8 cellular contexts compared by ENCODE assay signal in the genomic region with DNA sequence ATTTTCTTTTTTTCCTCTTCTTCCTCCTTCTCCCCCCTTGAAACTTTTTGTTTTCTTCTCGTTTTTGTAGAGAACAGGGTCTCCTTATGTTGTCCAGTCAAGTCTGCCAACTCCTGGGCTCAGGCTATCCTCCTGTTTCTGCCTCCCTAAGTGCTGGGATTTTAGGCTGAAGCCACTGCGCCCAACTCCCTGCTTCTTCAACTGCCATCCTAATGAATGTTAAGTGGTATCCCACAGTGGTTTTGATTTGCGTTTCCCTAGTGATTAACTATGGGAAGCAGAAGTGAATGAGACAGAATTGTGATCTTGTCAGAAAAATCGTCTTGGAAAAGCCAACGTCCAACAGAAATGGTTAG. TPM values are rescaled to one million over a fixed set of nuclear protein-coding genes. Genes with fewer than 3 reads are reported as not detected.
DNase-seq lines count a peak whose midpoint lies in the region; ATAC-seq, FAIRE-seq and TF ChIP-seq lines count a peak whose summit lies in the region.

No MANE protein-coding gene starts in this region.

- DNase-seq in AG10803 (ENCODE audit: low read depth) (no peak), bronchial epithelial cell (ENCODE audit: low read depth) (no peak), myocyte (ENCODE audit: low read depth) (peak; percentile 18), posterior vena cava (ENCODE audit: low spot score) (no peak), NCI-H82 treated with DMSO at 0.1 percent for 48 hours (lab: John Stamatoyannopoulos, UW; ENCODE audit: unreplicated experiment) (no peak)
- no peak for DNase-seq in Jurkat, Clone E6-1 (ENCODE audit: low read depth, low spot score)

- peaks cover 1% of the 10 kb centered on the region for H3K36me3 ChIP-seq in bronchial epithelial cell (ENCODE audit: control insufficient read depth, insufficient read depth, low read length)

- H3K4me3 ChIP-seq in AG10803 (ENCODE audit: low read length): peak overlapping the region; percentile 73
- H3K4me3 ChIP-seq in Jurkat, Clone E6-1 (ENCODE audit: low read length): peak overlapping the region; percentile 83
- H3K4me3 ChIP-seq in bronchial epithelial cell (ENCODE audit: low read depth, low read length): peak overlapping the region; percentile 84

- ATAC-seq in GM21737 (IDR thresholded peaks at IDR 0.05; ENCODE audit: unreplicated experiment) (no peak), GM19455 (IDR thresholded peaks at IDR 0.05; ENCODE audit: unreplicated experiment) (no peak)

- intact Hi-C loops in posterior vena cava (cut with DNase I): no loop called here

- FAIRE-seq in bronchial epithelial cell (lab: Jason Lieb, UNC): no peak

- TF ChIP-seq CTCF in AG10803 (conservative IDR thresholded peaks at IDR 0.05; ENCODE audit: low read length): no peak
- no peak for TF ChIP-seq CTCF in bronchial epithelial cell (IDR thresholded peaks at IDR 0.05; ENCODE audit: insufficient read depth, low read length, severe bottlenecking)

- no peaks in the 10 kb centered on the region for H3K27me3 ChIP-seq in bronchial epithelial cell (ENCODE audit: control insufficient read depth, insufficient read depth, low read length)

RNA-seq across cellular contexts. Expression of a gene that starts 1.0 kb away (rescaled TPM):
- polyA plus RNA-seq in Jurkat, Clone E6-1 (2012; ENCODE audit: insufficient read depth, insufficient read length): 135 TPM
- total RNA-seq in bronchial epithelial cell (71.9 and 113 TPM in 2 replicates), myocyte (121 and 142 TPM in 2 replicates), posterior vena cava (100 to 1,000 TPM; 297 to 327 TPM)
- polyA plus RNA-seq in myocyte (2012): 208 TPM

RNA-seq across cellular contexts. Expression of a gene that starts 49.8 kb away (rescaled TPM):
- 27.8 TPM for polyA plus RNA-seq in Jurkat, Clone E6-1 (2012; ENCODE audit: insufficient read depth, insufficient read length)
- total RNA-seq in bronchial epithelial cell (31.1 and 86.3 TPM in 2 replicates), myocyte (24.9 and 31.1 TPM in 2 replicates), posterior vena cava (10 to 100 TPM; 47.8 to 52.4 TPM)
- 14.4 TPM for polyA plus RNA-seq in myocyte (2012)
